ENCODE assay signal across 20 cellular contexts in the genomic region with DNA sequence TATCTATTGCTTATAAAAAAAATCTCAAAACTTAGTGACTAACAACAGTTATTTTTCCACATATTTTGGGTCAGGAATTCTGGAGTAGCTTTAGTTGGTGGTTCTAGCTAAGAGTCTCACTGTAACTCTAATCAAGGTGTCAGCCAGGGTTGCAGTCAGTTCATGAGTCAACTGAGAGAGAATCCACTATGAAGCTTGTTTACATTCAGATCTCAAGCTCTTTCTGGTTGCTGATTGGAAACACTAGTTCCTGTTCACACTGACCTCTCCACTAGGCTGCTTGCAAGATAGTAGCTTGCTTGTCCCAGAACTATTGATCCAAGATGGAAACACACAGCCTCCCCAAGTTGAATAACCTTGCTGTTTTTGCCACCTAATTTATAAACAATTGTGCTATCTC.
DNase-seq lines count a peak whose midpoint lies in the region; ATAC-seq and TF ChIP-seq lines count a peak whose summit lies in the region.
"Had no signal": no experiment of that assay in that cellular context is flagged by ENCODE, and none has a peak within 500 bp of the region (broad histone marks: within the 10 kb centered on the region; RNA-seq: fewer than 3 reads in every experiment).

No MANE protein-coding gene starts in this region.

- TF ChIP-seq CTCF in epithelial cell of esophagus (IDR thresholded peaks at IDR 0.05; ENCODE audit: insufficient read depth, low read depth, low read length, missing control alignments) = no peak

- no peak for ATAC-seq in HG03095 (IDR thresholded peaks at IDR 0.05; ENCODE audit: unreplicated experiment)

- DNase-seq in NCI-H82 (lab: John Stamatoyannopoulos, UW) (peak; percentile 12), NCI-H82 treated with DMSO at 0.1 percent for 48 hours (lab: John Stamatoyannopoulos, UW; ENCODE audit: unreplicated experiment) (no peak), M059J (ENCODE audit: low read depth) (peak; percentile 52), epithelial cell of esophagus (ENCODE audit: low read depth) (peak; percentile 32), AML-193 (lab: John Stamatoyannopoulos, UW) (no peak), cardiac septum (ENCODE audit: low spot score) (no peak), Kasumi-1 (lab: John Stamatoyannopoulos, UW) (no peak)
- DNase-seq: Calu3; CD4-positive, alpha-beta memory T cell; DMS79 treated with DMSO at 0.1 percent for 48 hours; MV-4-11; NCI-H1417; NCI-H1930; NCI-H2171 treated with DMSO at 0.1 percent for 48 hours; NCI-H446 treated with DMSO at 0.1 percent for 48 hours; NCI-H748 treated with DMSO at 0.1 percent for 48 hours; T-helper 1 cell had no signal

- intact Hi-C loops in cardiac septum (cut with DNase I) = no loop called here

- no peak overlapping the region for H3K4me3 ChIP-seq in epithelial cell of esophagus (ENCODE audit: low read length)
- H3K4me3 ChIP-seq: HAP-1, SJSA1 had no signal

Comparison
In these comparisons a context has a peak if more than half of its experiments do, and no peak if none do; other contexts are left out.
1. DNase-seq: peak in NCI-H82 (single experiment), M059J (single experiment) and epithelial cell of esophagus (single experiment); none in NCI-H82 treated with DMSO at 0.1 percent for 48 hours (single experiment), AML-193 (0 of 2), cardiac septum (single experiment) and Kasumi-1 (0 of 2).